Comparison of ENCODE assay signal across 8 cellular contexts in genomic region chr12:32671930-32672785, GRCh38. TPM values are rescaled to one million over a fixed set of nuclear protein-coding genes. Genes with fewer than 3 reads are reported as not detected.
DNase-seq lines count a peak whose midpoint lies in the region; ATAC-seq lines count a peak whose summit lies in the region.

No MANE protein-coding gene starts in this region.

- H3K27me3 ChIP-seq in adipocyte (replicated peaks; ENCODE audit: control insufficient read depth, insufficient read depth, low read length) = no peaks in the 10 kb centered on the region

- H3K4me3 ChIP-seq in adipocyte (ENCODE audit: low read length) (no peak overlapping the region), skeletal muscle cell (ENCODE audit: low read depth, low read length) (no peak overlapping the region)

- intact Hi-C loops in left ventricle myocardium superior (cut with micrococcal nuclease) = loop anchor here (5.0 kb wide), 1 partner anchor 305 kb away; no protein-coding TSS in a partner anchor

- DNase-seq in DMS53 treated with DMSO at 0.1 percent for 48 hours (lab: John Stamatoyannopoulos, UW; ENCODE audit: unreplicated experiment) = peak; percentile 93
- peak; percentile 77 for DNase-seq in NCI-H2227 treated with DMSO at 0.1 percent for 48 hours (lab: John Stamatoyannopoulos, UW)
- DNase-seq in adipocyte (ENCODE audit: low read depth) = peak; percentile 91
- DNase-seq in left ventricle myocardium superior = no peak
- peak; percentile 27 for DNase-seq in skeletal muscle cell (ENCODE audit: low read depth)
- DNase-seq in stimulated activated CD4-positive, alpha-beta T cell treated with anti-CD3 and anti-CD28 coated beads, Interleukin-2, amount 100 ng/mL, for 48 hours = no peak

- H3K9ac ChIP-seq in adipocyte (ENCODE audit: low read length) = no peak overlapping the region

- no peaks in the 10 kb centered on the region for H3K4me1 ChIP-seq in adipocyte (ENCODE audit: control insufficient read depth, insufficient read depth, low read length)

- H3K9me3 ChIP-seq in adipocyte (ENCODE audit: control insufficient read depth, low read length) = peaks cover 10% of the 10 kb centered on the region

- ATAC-seq in HG02852 (IDR thresholded peaks at IDR 0.05; ENCODE audit: unreplicated experiment) (peak; percentile 36), left ventricle myocardium superior (peak; percentile 90), GM19463 (IDR thresholded peaks at IDR 0.05; ENCODE audit: unreplicated experiment) (no peak)

- no peaks in the 10 kb centered on the region for H3K36me3 ChIP-seq in adipocyte (ENCODE audit: control insufficient read depth, insufficient read depth, low read length, severe bottlenecking)

RNA-seq across cellular contexts. Expression of gene DNM1L, which starts 6.9 kb away (rescaled TPM):
- 53.7 TPM for total RNA-seq in left ventricle myocardium superior

Comparison
In these comparisons a context has a peak if more than half of its experiments do, and no peak if none do; other contexts are left out.
1. DNase-seq: peak in DMS53 treated with DMSO at 0.1 percent for 48 hours (single experiment), NCI-H2227 treated with DMSO at 0.1 percent for 48 hours (single experiment), adipocyte (single experiment) and skeletal muscle cell (single experiment); none in left ventricle myocardium superior (single experiment) and stimulated activated CD4-positive, alpha-beta T cell treated with anti-CD3 and anti-CD28 coated beads, Interleukin-2, amount 100 ng/mL, for 48 hours (0 of 2).